Comparison of ENCODE assay signal across 8 cellular contexts in the genomic region with DNA sequence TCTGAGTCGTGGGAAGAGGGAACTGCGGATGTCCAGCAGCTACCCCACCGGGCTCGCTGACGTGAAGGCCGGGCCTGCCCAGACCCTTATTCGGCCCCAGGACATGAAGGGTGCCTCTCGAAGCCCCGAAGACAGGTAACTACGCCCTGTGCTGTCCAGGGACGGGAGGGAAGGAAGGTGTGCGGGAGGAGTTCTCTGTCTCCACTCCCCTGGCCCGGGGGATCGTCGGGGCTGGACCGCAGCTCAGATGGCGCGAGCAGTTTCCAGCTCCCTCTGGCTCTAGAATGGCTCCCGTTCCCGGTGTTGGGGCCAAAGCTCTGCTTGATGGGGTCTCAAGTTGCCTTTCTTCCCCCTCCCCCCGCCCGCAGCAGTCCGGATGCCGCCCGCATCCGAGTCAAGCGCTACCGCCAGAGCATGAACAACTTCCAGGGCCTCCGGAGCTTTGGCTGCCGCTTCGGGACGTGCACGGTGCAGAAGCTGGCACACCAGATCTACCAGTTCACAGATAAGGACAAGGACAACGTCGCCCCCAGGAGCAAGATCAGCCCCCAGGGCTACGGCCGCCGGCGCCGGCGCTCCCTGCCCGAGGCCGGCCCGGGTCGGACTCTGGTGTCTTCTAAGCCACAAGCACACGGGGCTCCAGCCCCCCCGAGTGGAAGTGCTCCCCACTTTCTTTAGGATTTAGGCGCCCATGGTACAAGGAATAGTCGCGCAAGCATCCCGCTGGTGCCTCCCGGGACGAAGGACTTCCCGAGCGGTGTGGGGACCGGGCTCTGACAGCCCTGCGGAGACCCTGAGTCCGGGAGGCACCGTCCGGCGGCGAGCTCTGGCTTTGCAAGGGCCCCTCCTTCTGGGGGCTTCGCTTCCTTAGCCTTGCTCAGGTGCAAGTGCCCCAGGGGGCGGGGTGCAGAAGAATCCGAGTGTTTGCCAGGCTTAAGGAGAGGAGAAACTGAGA. TPM values are rescaled to one million over a fixed set of nuclear protein-coding genes. Genes with fewer than 3 reads are reported as not detected.
DNase-seq lines count a peak whose midpoint lies in the region; ATAC-seq and TF ChIP-seq lines count a peak whose summit lies in the region.

No MANE protein-coding gene starts in this region.

- TF ChIP-seq POLR2A in gastroesophageal sphincter (IDR thresholded peaks at IDR 0.05) (no peak), prostate gland (IDR thresholded peaks at IDR 0.05) (peak; percentile 2)

- H3K9me3 ChIP-seq in gastroesophageal sphincter (no peaks in the 10 kb centered on the region), prostate gland (no peaks in the 10 kb centered on the region)

- TF ChIP-seq EP300 in gastroesophageal sphincter (IDR thresholded peaks at IDR 0.05): no peak

- TF ChIP-seq CTCF in gastroesophageal sphincter (IDR thresholded peaks at IDR 0.05) (no peak), prostate gland (IDR thresholded peaks at IDR 0.05) (no peak)

- no peaks in the 10 kb centered on the region for H3K27me3 ChIP-seq in gastroesophageal sphincter
- no peaks in the 10 kb centered on the region for H3K27me3 ChIP-seq in prostate gland (replicated peaks; ENCODE audit: insufficient read depth)

- ATAC-seq in activated CD8-positive, alpha-beta memory T cell treated with anti-CD3 and anti-CD28 coated beads, Interleukin-2, amount 10 ng/mL, durations not matched to agents 7 days and 5 days: no peak
- ATAC-seq in gastroesophageal sphincter: no peak
- no peak for ATAC-seq in GM21381 (IDR thresholded peaks at IDR 0.05; ENCODE audit: unreplicated experiment)
- ATAC-seq in GM18873 (IDR thresholded peaks at IDR 0.05; ENCODE audit: low FRiP score, unreplicated experiment): no peak

- H3K4me3 ChIP-seq in gastroesophageal sphincter (peak overlapping the region; percentile 72 to 76), prostate gland (peak overlapping the region; percentile 54 to 58)

- 7% methylated on average over 3 of the region's 65 CpGs; no CpG with 5 or more reads in 1 of the 2 donors for WGBS in gastroesophageal sphincter (ENCODE audit: low coverage in 1 of 2), 2 donors
- whole genome bisulfite sequencing in prostate gland: 12% methylated on average over 65 of the region's 65 CpGs

- H3K4me3 Mint-ChIP-seq in activated CD8-positive, alpha-beta memory T cell treated with anti-CD3 and anti-CD28 coated beads, Interleukin-2, amount 10 ng/mL, durations not matched to agents 7 days and 5 days: peak overlapping the region; percentile 87

- CTCF ChIA-PET in activated CD8-positive, alpha-beta memory T cell treated with anti-CD3 and anti-CD28 coated beads, Interleukin-2, amount 10 ng/mL, durations not matched to agents 7 days and 5 days (lab: Charles Lee): interaction anchor here (1.0 to 8.7 kb wide), 12 partner anchors 9 to 547 kb away, joined by 3 to 91 read pairs (median 5); a partner anchor contains a TSS

- H3K27ac ChIP-seq in gastroesophageal sphincter: peak overlapping the region; percentile 64 to 94 (median 93)
- H3K27ac ChIP-seq in prostate gland: peak overlapping the region; percentile 95 to 96

- peaks cover 11% of the 10 kb centered on the region for H3K36me3 Mint-ChIP-seq in activated CD8-positive, alpha-beta memory T cell treated with anti-CD3 and anti-CD28 coated beads, Interleukin-2, amount 10 ng/mL, durations not matched to agents 7 days and 5 days

- no peak overlapping the region for H3K27ac Mint-ChIP-seq in activated CD8-positive, alpha-beta memory T cell treated with anti-CD3 and anti-CD28 coated beads, Interleukin-2, amount 10 ng/mL, durations not matched to agents 7 days and 5 days

- peak; percentile 16 for DNase-seq in stimulated activated CD4-positive, alpha-beta T cell treated with anti-CD3 and anti-CD28 coated beads, Interleukin-4, amount 100 ng/mL, for 1 hour
- DNase-seq in stimulated activated CD4-positive, alpha-beta T cell treated with anti-CD3 and anti-CD28 coated beads, Interleukin-4, amount 100 ng/mL, for 24 hours: no peak
- DNase-seq in activated CD8-positive, alpha-beta memory T cell treated with anti-CD3 and anti-CD28 coated beads, Interleukin-2, amount 10 ng/mL, durations not matched to agents 7 days and 5 days: no peak
- DNase-seq in prostate gland (ENCODE audit: low spot score) (no peak), SKM-1 (lab: John Stamatoyannopoulos, UW; ENCODE audit: unreplicated experiment) (no peak)

- intact Hi-C loops in prostate gland (cut with DNase I): loop anchor here (1.0 to 10.0 kb wide), 6 partner anchors 99 to 731 kb away; a partner anchor contains a TSS

- H3K9me3 Mint-ChIP-seq in activated CD8-positive, alpha-beta memory T cell treated with anti-CD3 and anti-CD28 coated beads, Interleukin-2, amount 10 ng/mL, durations not matched to agents 7 days and 5 days (ENCODE audit: low read depth): no peaks in the 10 kb centered on the region

- H3K4me1 ChIP-seq in gastroesophageal sphincter (peaks cover 2 to 80% (median 15%) of the 10 kb centered on the region in 3 donors), prostate gland (replicated peaks) (peaks cover 11% of the 10 kb centered on the region)

- peaks cover 69% of the 10 kb centered on the region for H3K27me3 Mint-ChIP-seq in activated CD8-positive, alpha-beta memory T cell treated with anti-CD3 and anti-CD28 coated beads, Interleukin-2, amount 10 ng/mL, durations not matched to agents 7 days and 5 days

- H3K4me1 Mint-ChIP-seq in activated CD8-positive, alpha-beta memory T cell treated with anti-CD3 and anti-CD28 coated beads, Interleukin-2, amount 10 ng/mL, durations not matched to agents 7 days and 5 days: peaks cover 46% of the 10 kb centered on the region

- H3K36me3 ChIP-seq in gastroesophageal sphincter (no peaks in the 10 kb centered on the region), prostate gland (no peaks in the 10 kb centered on the region)

RNA-seq across cellular contexts. Expression of a gene that starts 1.4 kb away (rescaled TPM):
- total RNA-seq in activated CD8-positive, alpha-beta memory T cell treated with anti-CD3 and anti-CD28 coated beads, Interleukin-2, amount 10 ng/mL, durations not matched to agents 7 days and 5 days: 1 to 10 TPM in 1 of 2 experiments, under 1 TPM in 1; 0.54 to 3.7 TPM
- total RNA-seq in gastroesophageal sphincter (100 to 1,000 TPM in 1 of 4 donors, 10 to 100 TPM in 3; 36.3 to 108 (median 81.8) TPM), prostate gland (10 to 100 TPM; 20.4 to 33.7 TPM)

RNA-seq across cellular contexts. Expression of a gene that starts 12.2 kb away (rescaled TPM):
- 1 to 10 TPM; 4.6 to 8.3 TPM for total RNA-seq in activated CD8-positive, alpha-beta memory T cell treated with anti-CD3 and anti-CD28 coated beads, Interleukin-2, amount 10 ng/mL, durations not matched to agents 7 days and 5 days
- 10 to 100 TPM; 52.8 to 87.9 (median 62.4) TPM for total RNA-seq in gastroesophageal sphincter
- total RNA-seq in prostate gland: 10 to 100 TPM; 35.9 to 56.7 TPM

Comparison
In these comparisons a context has a peak if more than half of its experiments do, and no peak if none do; other contexts are left out.
1. RNA of a gene that starts 1.4 kb away (total RNA-seq): 36.3 to 108 TPM in gastroesophageal sphincter and 20.4 to 33.7 TPM in prostate gland; 0.54 to 3.7 TPM in activated CD8-positive, alpha-beta memory T cell treated with anti-CD3 and anti-CD28 coated beads, Interleukin-2, amount 10 ng/mL, durations not matched to agents 7 days and 5 days; every median in the first group is over 4 times any median in the second.